32 cellular contexts compared by ENCODE assay signal in genomic region chr6:67863346-67863745, GRCh38.
"Had no signal": no experiment of that assay in that cellular context is flagged by ENCODE, and none has a peak within 500 bp of the region (broad histone marks: within the 10 kb centered on the region; RNA-seq: fewer than 3 reads in every experiment).

No MANE protein-coding gene starts in this region.

- H3K27me3 ChIP-seq: adrenal gland, cardiac muscle cell, heart left ventricle, neural progenitor cell, right atrium auricular region, spleen, suprapubic skin, tibial nerve had no signal

- H3K4me3 Mint-ChIP-seq: activated naive CD8-positive, alpha-beta T cell treated with anti-CD3 and anti-CD28 coated beads for 36 hours; activated T-cell treated with anti-CD3 and anti-CD28 coated beads, Interleukin-2, amount 50 U/mL, for 72 hours; brain; endodermal cell; immature natural killer cell; memory B cell; naive thymus-derived CD8-positive, alpha-beta T cell; neural progenitor cell; T-helper 2 cell treated with Interferon-gamma antibody and Interleukin-4, amounts not matched to agents 5 μg/mL and 100 μg/mL, for 36 hours had no signal

- DNase-seq: activated CD4-positive, alpha-beta T cell treated with anti-CD3 and anti-CD28 coated beads for 4 hours; activated CD4-positive, alpha-beta T cell treated with anti-CD3 and anti-CD28 coated beads, Interleukin-2, amount 50 U/mL, for 4 hours; activated naive CD4-positive, alpha-beta T cell; activated naive CD8-positive, alpha-beta T cell treated with anti-CD3 and anti-CD28 coated beads for 36 hours; activated T-cell treated with anti-CD3 and anti-CD28 coated beads for 4 hours; activated T-cell treated with anti-CD3 and anti-CD28 coated beads, Interleukin-2, amount 50 U/mL, for 72 hours; adrenal gland; aorta; endodermal cell; foreskin fibroblast; heart left ventricle; hypothalamus; immature natural killer cell; kidney; left colon; midbrain; naive thymus-derived CD8-positive, alpha-beta T cell; occipital lobe; spleen; stimulated activated naive CD4-positive, alpha-beta T cell; T-helper 1 cell had no signal

- H3K4me1 ChIP-seq: adrenal gland, heart left ventricle, neural progenitor cell, parathyroid adenoma, right atrium auricular region, spleen, suprapubic skin, tibial nerve had no signal

- H3K27me3 Mint-ChIP-seq: activated naive CD8-positive, alpha-beta T cell treated with anti-CD3 and anti-CD28 coated beads for 36 hours; memory B cell; naive thymus-derived CD8-positive, alpha-beta T cell had no signal

- ATAC-seq: activated T-cell treated with anti-CD3 and anti-CD28 coated beads, Interleukin-2, amount 50 U/mL, for 72 hours; esophagus mucosa; heart left ventricle; left colon; naive thymus-derived CD8-positive, alpha-beta T cell had no signal

- H3K27ac Mint-ChIP-seq: activated naive CD8-positive, alpha-beta T cell treated with anti-CD3 and anti-CD28 coated beads for 36 hours; activated T-cell treated with anti-CD3 and anti-CD28 coated beads, Interleukin-2, amount 50 U/mL, for 72 hours; brain; endodermal cell; immature natural killer cell; memory B cell; naive thymus-derived CD8-positive, alpha-beta T cell; neural progenitor cell; T-helper 2 cell treated with Interferon-gamma antibody and Interleukin-4, amounts not matched to agents 5 μg/mL and 100 μg/mL, for 36 hours had no signal

- H3K4me3 ChIP-seq: adrenal gland, cardiac muscle cell, coronary artery, heart left ventricle, neural progenitor cell, right atrium auricular region, spleen, suprapubic skin, tibial nerve had no signal

- H3K36me3 ChIP-seq: adrenal gland, cardiac muscle cell, heart left ventricle, neural progenitor cell, right atrium auricular region, spleen, suprapubic skin, tibial nerve had no signal

- H3K27ac ChIP-seq: adrenal gland, cardiac muscle cell, coronary artery, heart left ventricle, neural progenitor cell, parathyroid adenoma, right atrium auricular region, spleen, suprapubic skin, tibial nerve had no signal

- H3K4me1 Mint-ChIP-seq: activated naive CD8-positive, alpha-beta T cell treated with anti-CD3 and anti-CD28 coated beads for 36 hours; brain; immature natural killer cell; memory B cell; naive thymus-derived CD8-positive, alpha-beta T cell; neural progenitor cell had no signal

- H3K36me3 Mint-ChIP-seq: activated naive CD8-positive, alpha-beta T cell treated with anti-CD3 and anti-CD28 coated beads for 36 hours; brain; immature natural killer cell; memory B cell; naive thymus-derived CD8-positive, alpha-beta T cell; neural progenitor cell had no signal

- H3K9me3 ChIP-seq: adrenal gland, right atrium auricular region, suprapubic skin, tibial nerve had no signal

- H3K9me3 Mint-ChIP-seq: neural progenitor cell had no signal
